In genomic region chr3:177299250-177299649, GRCh38 we compare ENCODE assay signal across 1 cellular context.
TF ChIP-seq lines count a peak whose summit lies in the region.

No MANE protein-coding gene starts in this region.

TF ChIP-seq in HepG2, 621 proteins besides CTCF, POLR2A, EP300 and RAD21 (continued from another document):
- TF ChIP-seq ZNF18 (CRISPR knock-in tag; IDR thresholded peaks at IDR 0.05; ENCODE audit: insufficient replicate concordance) (no peak), KDM5A (IDR thresholded peaks at IDR 0.05; ENCODE audit: borderline replicate concordance, low read length) (no peak)
